Comparison of ENCODE assay signal across 27 cellular contexts in genomic region chr2:139033300-139033699, GRCh38.
DNase-seq lines count a peak whose midpoint lies in the region; ATAC-seq and TF ChIP-seq lines count a peak whose summit lies in the region.
"Had no signal": no experiment of that assay in that cellular context is flagged by ENCODE, and none has a peak within 500 bp of the region (broad histone marks: within the 10 kb centered on the region; RNA-seq: fewer than 3 reads in every experiment).

No MANE protein-coding gene starts in this region.

- ATAC-seq in stimulated activated effector memory CD8-positive, alpha-beta T cell treated with anti-CD3 and anti-CD28 coated beads, Interleukin-12 subunit alpha, Interleukin-12 subunit beta, amount 100 ng/mL, for 72 hours = no peak
- ATAC-seq: activated CD8-positive, alpha-beta T cell treated with anti-CD3 and anti-CD28 coated beads for 36 hours; heart left ventricle; T-helper 17 cell; WTC11 had no signal

- no peaks in the 10 kb centered on the region for H3K4me1 ChIP-seq in transverse colon
- H3K4me1 ChIP-seq: heart left ventricle, right atrium auricular region had no signal

- no peak for TF ChIP-seq CTCF in astrocyte of the cerebellum (IDR thresholded peaks at IDR 0.05; ENCODE audit: low read depth, low read length, missing control alignments)
- no peak for TF ChIP-seq CTCF in transverse colon (IDR thresholded peaks at IDR 0.05)

- intact Hi-C loops in transverse colon (cut with DNase I; ENCODE audit: low total_unique reads) = no loop called here
- intact Hi-C loops in head of caudate nucleus (cut with DNase I) = no loop called here

- no peak overlapping the region for H3K27ac Mint-ChIP-seq in stimulated activated effector memory CD8-positive, alpha-beta T cell treated with anti-CD3 and anti-CD28 coated beads, Interleukin-12 subunit alpha, Interleukin-12 subunit beta, amount 100 ng/mL, for 72 hours
- H3K27ac Mint-ChIP-seq: activated CD8-positive, alpha-beta T cell treated with anti-CD3 and anti-CD28 coated beads for 36 hours; activated T-cell treated with anti-CD3 and anti-CD28 coated beads, Interleukin-2, amount 50 U/mL, for 24 hours; brain; CD14-positive monocyte; stimulated activated naive CD8-positive, alpha-beta T cell treated with anti-CD3 and anti-CD28 coated beads, Interleukin-15, Interleukin-2, amounts not matched to agents 100 ng/mL and 50 ng/mL, for 24 hours; T-helper 17 cell; type B pancreatic cell; WTC11 had no signal

- no peak overlapping the region for H3K4me3 Mint-ChIP-seq in stimulated activated effector memory CD8-positive, alpha-beta T cell treated with anti-CD3 and anti-CD28 coated beads, Interleukin-12 subunit alpha, Interleukin-12 subunit beta, amount 100 ng/mL, for 72 hours
- H3K4me3 Mint-ChIP-seq: activated CD8-positive, alpha-beta T cell treated with anti-CD3 and anti-CD28 coated beads for 36 hours; activated T-cell treated with anti-CD3 and anti-CD28 coated beads, Interleukin-2, amount 50 U/mL, for 24 hours; brain; CD14-positive monocyte; stimulated activated naive CD8-positive, alpha-beta T cell treated with anti-CD3 and anti-CD28 coated beads, Interleukin-15, Interleukin-2, amounts not matched to agents 100 ng/mL and 50 ng/mL, for 24 hours; T-helper 17 cell; type B pancreatic cell; WTC11 had no signal

- in situ Hi-C loops in astrocyte of the cerebellum (cut with HindIII; ENCODE audit: low sequenced_read_pairs) (no loop called here), transverse colon (cut with MboI; ENCODE audit: low pct_ligation_motif_present in 1 of 4, low pct_unique_long_range_greater_than_20kb in 1 of 4, low sequenced_read_pairs in 3 of 4) (no loop called here)

- H3K36me3 ChIP-seq in MG63 = no peaks in the 10 kb centered on the region
- H3K36me3 ChIP-seq in transverse colon = no peaks in the 10 kb centered on the region
- H3K36me3 ChIP-seq: heart left ventricle, neutrophil, right atrium auricular region, SJCRH30 had no signal

- H3K36me3 Mint-ChIP-seq in stimulated activated effector memory CD8-positive, alpha-beta T cell treated with anti-CD3 and anti-CD28 coated beads, Interleukin-12 subunit alpha, Interleukin-12 subunit beta, amount 100 ng/mL, for 72 hours = no peaks in the 10 kb centered on the region
- H3K36me3 Mint-ChIP-seq: brain, CD14-positive monocyte, type B pancreatic cell, WTC11 had no signal

- TF ChIP-seq EP300 in transverse colon (IDR thresholded peaks at IDR 0.05; ENCODE audit: low read depth) = no peak

- H3K27ac ChIP-seq in transverse colon = no peak overlapping the region
- H3K27ac ChIP-seq: heart left ventricle, KMS-11, neutrophil, right atrium auricular region, SJCRH30 had no signal

- H3K27me3 ChIP-seq in MG63 (no peaks in the 10 kb centered on the region), transverse colon (no peaks in the 10 kb centered on the region)
- H3K27me3 ChIP-seq: heart left ventricle, neutrophil, right atrium auricular region, SJCRH30 had no signal

- peaks cover 15% of the 10 kb centered on the region for H3K9me3 Mint-ChIP-seq in stimulated activated effector memory CD8-positive, alpha-beta T cell treated with anti-CD3 and anti-CD28 coated beads, Interleukin-12 subunit alpha, Interleukin-12 subunit beta, amount 100 ng/mL, for 72 hours
- H3K9me3 Mint-ChIP-seq: type B pancreatic cell had no signal

- H3K4me1 Mint-ChIP-seq in stimulated activated effector memory CD8-positive, alpha-beta T cell treated with anti-CD3 and anti-CD28 coated beads, Interleukin-12 subunit alpha, Interleukin-12 subunit beta, amount 100 ng/mL, for 72 hours = no peaks in the 10 kb centered on the region
- H3K4me1 Mint-ChIP-seq: CD14-positive monocyte, T-helper 17 cell had no signal

- H3K4me3 ChIP-seq in MG63 (no peak overlapping the region), astrocyte of the cerebellum (ENCODE audit: low read depth, low read length) (no peak overlapping the region), transverse colon (no peak overlapping the region)
- H3K4me3 ChIP-seq: heart left ventricle, right atrium auricular region, SJCRH30 had no signal

- DNase-seq in A172 (ENCODE audit: low spot score) (peak; percentile 7), MG63 (peak; percentile 64), astrocyte of the cerebellum (ENCODE audit: low read depth) (peak; percentile 70), foreskin melanocyte (peak; percentile 5), transverse colon (no peak), head of caudate nucleus (no peak), KG1 (lab: John Stamatoyannopoulos, UW) (no peak)
- no peak for DNase-seq in stimulated activated effector memory CD8-positive, alpha-beta T cell treated with anti-CD3 and anti-CD28 coated beads, Interleukin-12 subunit alpha, Interleukin-12 subunit beta, amount 100 ng/mL, for 72 hours (ENCODE audit: low spot score in 2 of 2)
- DNase-seq: activated CD8-positive, alpha-beta T cell treated with anti-CD3 and anti-CD28 coated beads for 36 hours; activated naive CD4-positive, alpha-beta T cell treated with anti-CD3 and anti-CD28 coated beads, Interleukin-2, amount 50 U/mL, for 16 hours; activated T-cell treated with anti-CD3 and anti-CD28 coated beads, Interleukin-2, amount 50 U/mL, for 24 hours; DMS153; heart left ventricle; islet precursor cell; NCI-H2107; NCI-H748 treated with DMSO at 0.1 percent for 48 hours; OCI-M1; T-helper 17 cell had no signal

- H3K9me3 ChIP-seq in MG63 (peaks cover 10% of the 10 kb centered on the region), transverse colon (no peaks in the 10 kb centered on the region)
- H3K9me3 ChIP-seq: neutrophil, SJCRH30 had no signal

- no peak for TF ChIP-seq POLR2A in transverse colon (IDR thresholded peaks at IDR 0.05)

- 24 to 50% methylated on average over 2 of the region's 2 CpGs for WGBS in transverse colon (ENCODE audit: low coverage in 1 of 2), 2 donors

Comparison
In these comparisons a context has a peak if more than half of its experiments do, and no peak if none do; other contexts are left out.
1. DNase-seq: peak in A172 (single experiment), MG63 (single experiment), astrocyte of the cerebellum (single experiment) and foreskin melanocyte (single experiment); none in stimulated activated effector memory CD8-positive, alpha-beta T cell treated with anti-CD3 and anti-CD28 coated beads, Interleukin-12 subunit alpha, Interleukin-12 subunit beta, amount 100 ng/mL, for 72 hours (0 of 2), transverse colon (single experiment), head of caudate nucleus (0 of 42) and KG1 (single experiment).